Comparison of ENCODE assay signal across 20 cellular contexts in the genomic region with DNA sequence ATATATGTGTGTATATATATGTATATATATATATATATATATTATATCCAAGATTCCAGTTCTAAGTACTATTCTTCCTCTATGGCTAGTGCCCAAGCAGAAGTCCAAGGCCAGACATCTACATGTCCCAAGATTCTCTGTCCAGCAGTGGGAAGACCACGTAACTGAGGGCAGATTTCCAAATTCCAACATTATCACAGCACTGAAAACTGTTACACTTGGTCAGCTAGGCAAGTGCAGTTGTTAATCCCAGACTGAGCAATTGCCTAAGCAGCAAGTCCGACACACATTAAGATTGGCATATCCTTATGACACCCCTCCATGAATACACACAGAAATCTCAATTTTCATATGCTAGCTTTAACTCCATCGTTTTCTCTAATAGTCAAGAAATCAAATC.
"Had no signal": no experiment of that assay in that cellular context is flagged by ENCODE, and none has a peak within 500 bp of the region (broad histone marks: within the 10 kb centered on the region; RNA-seq: fewer than 3 reads in every experiment).

No MANE protein-coding gene starts in this region.

- H3K9me3 Mint-ChIP-seq: mesothelial cell of epicardium had no signal

- H3K4me3 ChIP-seq: coronary artery, dorsolateral prefrontal cortex, esophagus muscularis mucosa, gastrocnemius medialis, heart right ventricle, left lung, lower lobe of right lung, mucosa of descending colon had no signal

- H3K4me3 Mint-ChIP-seq: mesothelial cell of epicardium had no signal

- H3K27me3 ChIP-seq: dorsolateral prefrontal cortex, esophagus muscularis mucosa, gastrocnemius medialis, heart right ventricle, left lung had no signal

- H3K36me3 Mint-ChIP-seq: mesothelial cell of epicardium had no signal

- H3K9me3 ChIP-seq: esophagus muscularis mucosa, gastrocnemius medialis, heart right ventricle, left lung, lower lobe of right lung, mucosa of descending colon had no signal

- H3K27ac Mint-ChIP-seq: mesothelial cell of epicardium had no signal

- H3K27ac ChIP-seq: coronary artery, dorsolateral prefrontal cortex, esophagus muscularis mucosa, gastrocnemius medialis, heart right ventricle, left lung, lower lobe of right lung had no signal

- DNase-seq: dermis blood vessel endothelial cell; dorsolateral prefrontal cortex; effector CD4-positive, alpha-beta T cell; effector memory CD4-positive, alpha-beta T cell; foreskin fibroblast; foreskin melanocyte; gastrocnemius medialis; glutamatergic neuron; head of caudate nucleus; heart right ventricle; hippocampal formation; left cardiac atrium; left lung; left ventricle myocardium superior; lower lobe of right lung; mesenchymal stem cell; mucosa of descending colon had no signal

- H3K36me3 ChIP-seq: esophagus muscularis mucosa, gastrocnemius medialis, heart right ventricle, left lung, lower lobe of right lung had no signal

- H3K4me1 ChIP-seq: esophagus muscularis mucosa, gastrocnemius medialis, heart right ventricle, left lung, lower lobe of right lung had no signal
